Comparison of ENCODE assay signal across 8 cellular contexts in the genomic region with DNA sequence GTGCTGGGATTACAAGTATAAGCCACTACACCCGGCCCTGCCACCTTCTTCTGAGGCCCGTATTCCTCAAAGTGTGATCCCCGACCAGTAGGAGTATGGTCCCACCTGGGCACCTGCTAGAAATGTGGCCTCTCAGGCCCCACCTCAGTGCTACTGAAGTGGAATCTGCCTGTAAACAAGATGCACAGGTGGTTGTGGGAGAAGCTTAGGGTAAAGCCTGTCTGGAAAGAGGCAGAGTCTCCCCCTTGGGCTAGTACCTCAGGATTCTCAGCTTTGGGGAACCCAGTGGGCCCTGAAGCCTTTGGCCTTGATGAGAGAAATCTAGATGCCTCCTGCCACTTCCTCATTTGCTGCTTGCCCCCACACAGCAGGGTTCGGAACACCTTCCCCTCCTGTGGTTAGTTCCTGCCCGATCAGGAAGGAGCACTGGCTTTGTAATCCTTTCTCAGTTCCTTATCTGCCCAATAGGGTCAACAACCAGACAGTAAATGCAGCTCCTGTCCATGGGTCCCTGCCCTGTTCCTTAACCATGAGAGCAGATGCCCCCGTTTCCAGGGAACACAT. TPM values are rescaled to one million over a fixed set of nuclear protein-coding genes. Genes with fewer than 3 reads are reported as not detected.
DNase-seq lines count a peak whose midpoint lies in the region; ATAC-seq and TF ChIP-seq lines count a peak whose summit lies in the region.

No MANE protein-coding gene starts in this region.

- intact Hi-C loops in mucosa of descending colon (cut with DNase I, micrococcal nuclease): no loop called here

- H3K4me3 ChIP-seq in CD8-positive, alpha-beta memory T cell (ENCODE audit: low read length): peak overlapping the region; percentile 35
- H3K4me3 ChIP-seq in mucosa of descending colon: no peak overlapping the region

- H3K36me3 ChIP-seq in CD8-positive, alpha-beta memory T cell (ENCODE audit: insufficient read depth, low read length): no peaks in the 10 kb centered on the region
- no peaks in the 10 kb centered on the region for H3K36me3 ChIP-seq in mucosa of descending colon (ENCODE audit: low read depth)

- no peak for TF ChIP-seq CTCF in mucosa of descending colon (IDR thresholded peaks at IDR 0.05)

- H3K4me1 Mint-ChIP-seq in CD8-positive, alpha-beta memory T cell: peaks cover 68 to 76% (median 69%) of the 10 kb centered on the region in 3 donors
- peaks cover 77% of the 10 kb centered on the region for H3K4me1 Mint-ChIP-seq in activated CD8-positive, alpha-beta T cell treated with anti-CD3 and anti-CD28 coated beads, Interleukin-2, amount 10 ng/mL, durations not matched to agents 7 days and 5 days (ENCODE audit: low read depth)

- no peaks in the 10 kb centered on the region for H3K27me3 ChIP-seq in CD8-positive, alpha-beta memory T cell (ENCODE audit: insufficient read depth, low read length, poor library complexity, severe bottlenecking)

- peak overlapping the region; percentile 89 to 100 (median 96) for H3K27ac Mint-ChIP-seq in CD8-positive, alpha-beta memory T cell
- peak overlapping the region; percentile 95 for H3K27ac Mint-ChIP-seq in activated CD8-positive, alpha-beta T cell treated with anti-CD3 and anti-CD28 coated beads, Interleukin-2, amount 10 ng/mL, durations not matched to agents 7 days and 5 days

- H3K4me3 Mint-ChIP-seq in CD8-positive, alpha-beta memory T cell: peak overlapping the region; percentile 48 to 89 (median 60)
- H3K4me3 Mint-ChIP-seq in activated CD8-positive, alpha-beta T cell treated with anti-CD3 and anti-CD28 coated beads, Interleukin-2, amount 10 ng/mL, durations not matched to agents 7 days and 5 days: peak overlapping the region; percentile 53

- DNase-seq in CD8-positive, alpha-beta memory T cell: peak in 3 of 5 donors; percentile 10 to 38 (median 15)
- DNase-seq in activated CD8-positive, alpha-beta T cell treated with anti-CD3 and anti-CD28 coated beads, Interleukin-2, amount 10 ng/mL, durations not matched to agents 7 days and 5 days: peak; percentile 54
- DNase-seq in mucosa of descending colon (peak in 1 of 3 donors; percentile 45), NCI-H187 treated with DMSO at 0.1 percent for 48 hours (lab: John Stamatoyannopoulos, UW) (no peak), NCI-H2029 treated with DMSO at 0.1 percent for 48 hours (lab: John Stamatoyannopoulos, UW) (no peak), SHP77 treated with DMSO at 0.1 percent for 48 hours (lab: John Stamatoyannopoulos, UW) (no peak)

- H3K9me3 Mint-ChIP-seq in CD8-positive, alpha-beta memory T cell: no peaks in the 10 kb centered on the region
- H3K9me3 Mint-ChIP-seq in activated CD8-positive, alpha-beta T cell treated with anti-CD3 and anti-CD28 coated beads, Interleukin-2, amount 10 ng/mL, durations not matched to agents 7 days and 5 days (ENCODE audit: insufficient read depth): no peaks in the 10 kb centered on the region

- H3K36me3 Mint-ChIP-seq in CD8-positive, alpha-beta memory T cell: peaks cover 0 to 4% (median 2%) of the 10 kb centered on the region in 3 donors
- H3K36me3 Mint-ChIP-seq in activated CD8-positive, alpha-beta T cell treated with anti-CD3 and anti-CD28 coated beads, Interleukin-2, amount 10 ng/mL, durations not matched to agents 7 days and 5 days (ENCODE audit: low read depth): peaks cover 3% of the 10 kb centered on the region

- ATAC-seq in GM19372 (IDR thresholded peaks at IDR 0.05; ENCODE audit: low read depth, unreplicated experiment) (peak; percentile 67), HG03378 (IDR thresholded peaks at IDR 0.05; ENCODE audit: unreplicated experiment) (peak; percentile 71), mucosa of descending colon (peak; percentile 69)
- ATAC-seq in activated CD8-positive, alpha-beta T cell treated with anti-CD3 and anti-CD28 coated beads, Interleukin-2, amount 10 ng/mL, durations not matched to agents 7 days and 5 days: peak; percentile 4

- H3K27me3 Mint-ChIP-seq in CD8-positive, alpha-beta memory T cell: no peaks in the 10 kb centered on the region
- no peaks in the 10 kb centered on the region for H3K27me3 Mint-ChIP-seq in activated CD8-positive, alpha-beta T cell treated with anti-CD3 and anti-CD28 coated beads, Interleukin-2, amount 10 ng/mL, durations not matched to agents 7 days and 5 days (ENCODE audit: low read depth)

- CTCF ChIA-PET in CD8-positive, alpha-beta memory T cell (lab: Charles Lee): interaction anchor here (0.9 to 6.0 kb wide), 5 partner anchors 9 to 64 kb away, joined by 3 to 39 read pairs (median 15); partner anchors contain the start of gene CKLF
- CTCF ChIA-PET in activated CD8-positive, alpha-beta T cell treated with anti-CD3 and anti-CD28 coated beads, Interleukin-2, amount 10 ng/mL, durations not matched to agents 7 days and 5 days (lab: Charles Lee): interaction anchor here (0.7 to 6.9 kb wide), 10 partner anchors 9 to 116 kb away, joined by 3 to 63 read pairs (median 4); partner anchors contain the start of genes CKLF and TK2

- no peak overlapping the region for H3K27ac ChIP-seq in CD8-positive, alpha-beta memory T cell (ENCODE audit: low read depth, low read length)

- peaks cover 68% of the 10 kb centered on the region for H3K4me1 ChIP-seq in CD8-positive, alpha-beta memory T cell (ENCODE audit: insufficient read depth, low read length)
- no peaks in the 10 kb centered on the region for H3K4me1 ChIP-seq in mucosa of descending colon (ENCODE audit: low read depth)

- POLR2A ChIA-PET in CD8-positive, alpha-beta memory T cell (lab: Charles Lee): interaction anchor here (1.0 to 1.9 kb wide), 3 partner anchors 22 to 28 kb away, joined by 3 to 5 read pairs (median 3); partner anchors contain the start of gene CKLF
- POLR2A ChIA-PET in activated CD8-positive, alpha-beta T cell treated with anti-CD3 and anti-CD28 coated beads, Interleukin-2, amount 10 ng/mL, durations not matched to agents 7 days and 5 days (lab: Charles Lee): interaction anchor here (0.9 to 11.0 kb wide), 4 partner anchors 9 to 79 kb away, joined by 4 to 136 read pairs (median 6); partner anchors contain the start of genes CKLF and TK2

- no peaks in the 10 kb centered on the region for H3K9me3 ChIP-seq in CD8-positive, alpha-beta memory T cell (ENCODE audit: low read length)
- H3K9me3 ChIP-seq in mucosa of descending colon: no peaks in the 10 kb centered on the region

RNA-seq across cellular contexts. Expression of gene TK2, which starts 25.2 kb away (rescaled TPM):
- total RNA-seq in CD8-positive, alpha-beta memory T cell: 1 to 10 TPM; 5.6 TPM
- 10.4 TPM for polyA plus RNA-seq in CD8-positive, alpha-beta memory T cell
- total RNA-seq in activated CD8-positive, alpha-beta T cell treated with anti-CD3 and anti-CD28 coated beads, Interleukin-2, amount 10 ng/mL, durations not matched to agents 7 days and 5 days: 1 to 10 TPM; 5.7 to 6.4 TPM
- total RNA-seq in mucosa of descending colon: 10 to 100 TPM; 14.4 to 29.4 (median 17.8) TPM

RNA-seq across cellular contexts. Expression of gene CKLF, which starts 27.7 kb away (rescaled TPM):
- 100 to 1,000 TPM; 118 to 121 TPM for total RNA-seq in CD8-positive, alpha-beta memory T cell
- 265 TPM for polyA plus RNA-seq in CD8-positive, alpha-beta memory T cell
- total RNA-seq in activated CD8-positive, alpha-beta T cell treated with anti-CD3 and anti-CD28 coated beads, Interleukin-2, amount 10 ng/mL, durations not matched to agents 7 days and 5 days: 100 to 1,000 TPM; 137 to 139 TPM
- 10 to 100 TPM; 26.9 to 42.0 (median 29.1) TPM for total RNA-seq in mucosa of descending colon

RNA-seq across cellular contexts. Expression of gene CMTM1, which starts 41.6 kb away (rescaled TPM):
- total RNA-seq in CD8-positive, alpha-beta memory T cell: 1 to 10 TPM; 8.2 to 8.6 TPM
- 1.2 TPM for polyA plus RNA-seq in CD8-positive, alpha-beta memory T cell
- total RNA-seq in activated CD8-positive, alpha-beta T cell treated with anti-CD3 and anti-CD28 coated beads, Interleukin-2, amount 10 ng/mL, durations not matched to agents 7 days and 5 days: 10 to 100 TPM; 13.6 to 15.0 TPM
- 1 to 10 TPM; 3.1 to 6.1 (median 4.8) TPM for total RNA-seq in mucosa of descending colon

RNA-seq across cellular contexts. Expression of gene CMTM2, which starts 54.6 kb away (rescaled TPM):
- total RNA-seq in CD8-positive, alpha-beta memory T cell: under 1 TPM; 0.22 to 0.24 TPM
- not detected for polyA plus RNA-seq in CD8-positive, alpha-beta memory T cell
- total RNA-seq in activated CD8-positive, alpha-beta T cell treated with anti-CD3 and anti-CD28 coated beads, Interleukin-2, amount 10 ng/mL, durations not matched to agents 7 days and 5 days: under 1 TPM; 0.68 to 0.82 TPM
- under 1 TPM in 1 of 3 donors, not detected in 2; 0.46 TPM for total RNA-seq in mucosa of descending colon

Comparison
In these comparisons a context has a peak if more than half of its experiments do, and no peak if none do; other contexts are left out.
1. DNase-seq: peak in CD8-positive, alpha-beta memory T cell (3 of 5) and activated CD8-positive, alpha-beta T cell treated with anti-CD3 and anti-CD28 coated beads, Interleukin-2, amount 10 ng/mL, durations not matched to agents 7 days and 5 days (single experiment); none in NCI-H187 treated with DMSO at 0.1 percent for 48 hours (single experiment), NCI-H2029 treated with DMSO at 0.1 percent for 48 hours (single experiment) and SHP77 treated with DMSO at 0.1 percent for 48 hours (single experiment).
2. ATAC-seq: peak in every context shown above with its lines; median percentile 71 in HG03378; 69 in mucosa of descending colon; 67 in GM19372; 4 in activated CD8-positive, alpha-beta T cell treated with anti-CD3 and anti-CD28 coated beads, Interleukin-2, amount 10 ng/mL, durations not matched to agents 7 days and 5 days.